In genomic region chr6:103675807-103676406, GRCh38 we compare ENCODE assay signal across 1 cellular context.
TF ChIP-seq lines count a peak whose summit lies in the region.

No MANE protein-coding gene starts in this region.

TF ChIP-seq in GM23338, 12 proteins besides CTCF, POLR2A, EP300 and RAD21 (continued from another document):
- no peak for TF ChIP-seq ZNF462 (CRISPR knock-in tag; IDR thresholded peaks at IDR 0.05)
- TF ChIP-seq CREB1 (CRISPR knock-in tag; IDR thresholded peaks at IDR 0.05; ENCODE audit: low read depth), result no peak
- no peak for TF ChIP-seq NANOG (IDR thresholded peaks at IDR 0.05; ENCODE audit: borderline replicate concordance)
- no peak for TF ChIP-seq EZH2phosphoT487 (IDR thresholded peaks at IDR 0.05; ENCODE audit: unreplicated experiment)
- TF ChIP-seq JUNB (IDR thresholded peaks at IDR 0.05; ENCODE audit: unreplicated experiment), result no peak
- TF ChIP-seq EZH2 (IDR thresholded peaks at IDR 0.05; ENCODE audit: low read depth, unreplicated experiment), result no peak
- TF ChIP-seq ETS1 (IDR thresholded peaks at IDR 0.05), result no peak
